In the genomic region with DNA sequence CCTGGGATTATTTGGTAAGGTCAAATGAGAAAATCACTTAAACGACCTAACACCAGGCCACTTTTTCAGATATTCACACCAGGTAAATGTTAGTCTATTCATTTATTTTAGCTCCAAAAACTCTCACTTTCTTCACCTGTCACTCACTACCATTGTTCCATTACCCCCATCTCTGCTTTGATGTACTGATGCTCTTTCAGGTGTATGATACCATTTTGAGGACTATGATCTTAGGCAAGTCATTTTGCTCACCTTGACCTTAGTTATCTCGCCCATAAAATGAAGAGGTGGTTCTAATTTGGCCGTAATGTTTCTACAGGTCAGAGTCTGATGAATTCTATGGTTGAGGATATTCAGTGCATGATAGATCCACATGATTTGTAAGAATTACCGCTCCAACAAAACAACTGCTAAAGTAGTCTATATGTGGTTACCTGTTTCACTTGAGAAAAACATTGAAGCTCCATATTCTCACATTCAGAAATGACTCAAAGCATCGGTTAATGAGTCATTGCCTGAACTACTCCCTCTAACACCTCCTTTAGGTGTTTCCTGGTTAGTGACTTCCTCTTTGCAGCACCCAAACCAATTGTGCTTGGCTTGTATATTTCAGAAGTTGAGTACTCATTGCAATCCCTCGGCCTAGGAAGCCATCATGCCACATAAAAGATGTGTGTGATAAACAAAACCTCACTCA, we compare ENCODE assay signal across 9 cellular contexts. TPM values are rescaled to one million over a fixed set of nuclear protein-coding genes. Genes with fewer than 3 reads are reported as not detected.
DNase-seq lines count a peak whose midpoint lies in the region; ATAC-seq and TF ChIP-seq lines count a peak whose summit lies in the region.
"Had no signal": no experiment of that assay in that cellular context is flagged by ENCODE, and none has a peak within 500 bp of the region (broad histone marks: within the 10 kb centered on the region; RNA-seq: fewer than 3 reads in every experiment).

No MANE protein-coding gene starts in this region.

- H3K4me3 Mint-ChIP-seq in activated T-helper 17 cell treated with anti-CD3 and anti-CD28 coated beads, Interleukin-2, amount 50 U/mL, for 72 hours = peak overlapping the region; percentile 68
- no peak overlapping the region for H3K4me3 Mint-ChIP-seq in WTC11

- peak overlapping the region; percentile 92 for H3K27ac Mint-ChIP-seq in activated T-helper 17 cell treated with anti-CD3 and anti-CD28 coated beads, Interleukin-2, amount 50 U/mL, for 72 hours
- H3K27ac Mint-ChIP-seq in WTC11 = no peak overlapping the region

- CTCF ChIA-PET in WTC11 (lab: Charles Lee) = no interaction called here

- POLR2A ChIA-PET in WTC11 (lab: Charles Lee) = no interaction called here

- H3K4me1 Mint-ChIP-seq in activated T-helper 17 cell treated with anti-CD3 and anti-CD28 coated beads, Interleukin-2, amount 50 U/mL, for 72 hours = peaks cover 25% of the 10 kb centered on the region
- no peaks in the 10 kb centered on the region for H3K4me1 Mint-ChIP-seq in WTC11

- TF ChIP-seq CTCF in GM12873 (IDR thresholded peaks at IDR 0.05; ENCODE audit: insufficient read depth, low read depth, low read length, missing control alignments) = peak; percentile 3
- TF ChIP-seq CTCF in WTC11 (IDR thresholded peaks at IDR 0.05) = no peak

- H3K9me3 Mint-ChIP-seq in activated T-helper 17 cell treated with anti-CD3 and anti-CD28 coated beads, Interleukin-2, amount 50 U/mL, for 72 hours = no peaks in the 10 kb centered on the region
- H3K9me3 Mint-ChIP-seq in WTC11 = no peaks in the 10 kb centered on the region

- H3K27me3 Mint-ChIP-seq in activated T-helper 17 cell treated with anti-CD3 and anti-CD28 coated beads, Interleukin-2, amount 50 U/mL, for 72 hours = no peaks in the 10 kb centered on the region
- no peaks in the 10 kb centered on the region for H3K27me3 Mint-ChIP-seq in WTC11 (ENCODE audit: low read depth)

- H3K36me3 Mint-ChIP-seq in activated T-helper 17 cell treated with anti-CD3 and anti-CD28 coated beads, Interleukin-2, amount 50 U/mL, for 72 hours (ENCODE audit: low read depth) = peaks cover 6% of the 10 kb centered on the region
- H3K36me3 Mint-ChIP-seq in WTC11 = no peaks in the 10 kb centered on the region

- ATAC-seq in GM21786 (IDR thresholded peaks at IDR 0.05; ENCODE audit: unreplicated experiment) (peak; percentile 98), WTC11 (no peak)
- ATAC-seq in activated T-helper 17 cell treated with anti-CD3 and anti-CD28 coated beads, Interleukin-2, amount 50 U/mL, for 72 hours (replicated peaks) = peak; percentile 93

- DNase-seq in M059J (ENCODE audit: low read depth) (peak; percentile 5), NCI-H1105 treated with DMSO at 0.1 percent for 48 hours (lab: John Stamatoyannopoulos, UW) (no peak), WTC11 (ENCODE audit: low spot score) (no peak), NCI-H345 treated with DMSO at 0.1 percent for 48 hours (lab: John Stamatoyannopoulos, UW; ENCODE audit: unreplicated experiment) (no peak)
- DNase-seq in stimulated activated CD4-positive, alpha-beta T cell treated with anti-CD3 and anti-CD28 coated beads, Interleukin-12 subunit alpha, Interleukin-12 subunit beta, amount 100 ng/mL, for 48 hours (ENCODE audit: low read depth in 2 of 3, low spot score in 1 of 3) = peak; percentile 39 to 53 (median 53)

TF ChIP-seq in WTC11, 78 proteins besides CTCF, POLR2A, EP300 and RAD21:
- no peak for TF ChIP-seq HMGA2 (CRISPR knock-in tag; IDR thresholded peaks at IDR 0.05)

RNA-seq across cellular contexts. Expression of a gene that starts 4.5 kb away (rescaled TPM):
- total RNA-seq in M059J (2014; rRNA removed; shearing (Covaris generic)) = not detected in 2 replicates
- under 1 TPM; 0.74 to 0.99 TPM for total RNA-seq in activated T-helper 17 cell treated with anti-CD3 and anti-CD28 coated beads, Interleukin-2, amount 50 U/mL, for 72 hours
- not detected in 3 replicates for total RNA-seq in WTC11 (2021)
- total RNA-seq: H1 had no signal

RNA-seq across cellular contexts. Expression of a gene that starts 41.6 kb away (rescaled TPM):
- 0.32 and 0.47 TPM in 2 replicates for total RNA-seq in M059J (2014; rRNA removed; shearing (Covaris generic))
- total RNA-seq in activated T-helper 17 cell treated with anti-CD3 and anti-CD28 coated beads, Interleukin-2, amount 50 U/mL, for 72 hours = 10 to 100 TPM; 44.8 to 51.7 TPM
- total RNA-seq in WTC11 (2021) = 1.0 to 2.4 TPM (median 1.5 TPM) in 3 replicates

Comparison
In these comparisons a context has a peak if more than half of its experiments do, and no peak if none do; other contexts are left out.
1. DNase-seq: peak in M059J (single experiment) and stimulated activated CD4-positive, alpha-beta T cell treated with anti-CD3 and anti-CD28 coated beads, Interleukin-12 subunit alpha, Interleukin-12 subunit beta, amount 100 ng/mL, for 48 hours (3 of 3); none in NCI-H1105 treated with DMSO at 0.1 percent for 48 hours (single experiment), WTC11 (single experiment) and NCI-H345 treated with DMSO at 0.1 percent for 48 hours (single experiment).
2. RNA of a gene that starts 41.6 kb away (total RNA-seq): 44.8 to 51.7 TPM in activated T-helper 17 cell treated with anti-CD3 and anti-CD28 coated beads, Interleukin-2, amount 50 U/mL, for 72 hours; 1.0 to 2.4 TPM in WTC11 and 0.32 to 0.47 TPM in M059J; every median in the first group is over 10 times any median in the second.